ENCODE assay signal across 9 cellular contexts in the genomic region with DNA sequence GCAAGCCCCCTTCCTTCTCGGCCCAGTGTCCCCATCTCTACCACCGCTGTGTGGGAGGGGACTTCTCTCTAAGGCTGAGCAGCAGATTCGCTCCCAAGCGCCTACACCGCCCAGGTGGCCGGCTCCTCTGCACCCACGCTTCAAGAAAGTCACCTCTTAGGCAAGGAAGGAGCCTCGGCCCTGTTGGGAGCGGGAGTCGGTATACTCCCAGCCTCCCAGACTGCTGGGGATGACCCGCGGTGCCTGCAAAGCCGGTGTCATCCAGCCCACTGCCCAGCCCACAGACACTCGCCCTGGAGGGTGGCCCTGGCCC. TPM values are rescaled to one million over a fixed set of nuclear protein-coding genes. Genes with fewer than 3 reads are reported as not detected.
DNase-seq lines count a peak whose midpoint lies in the region; ATAC-seq and TF ChIP-seq lines count a peak whose summit lies in the region.
"Had no signal": no experiment of that assay in that cellular context is flagged by ENCODE, and none has a peak within 500 bp of the region (broad histone marks: within the 10 kb centered on the region; RNA-seq: fewer than 3 reads in every experiment).

No MANE protein-coding gene starts in this region.

- H3K36me3 Mint-ChIP-seq in activated T-cell treated with anti-CD3 and anti-CD28 coated beads, Interleukin-2, amount 50 U/mL, for 72 hours (ENCODE audit: insufficient read depth in 2 of 2): no peaks in the 10 kb centered on the region
- H3K36me3 Mint-ChIP-seq in memory B cell: no peaks in the 10 kb centered on the region

- H3K4me1 Mint-ChIP-seq in activated T-cell treated with anti-CD3 and anti-CD28 coated beads, Interleukin-2, amount 50 U/mL, for 72 hours (ENCODE audit: low read depth): peaks cover 8% of the 10 kb centered on the region
- peaks cover 4% of the 10 kb centered on the region for H3K4me1 Mint-ChIP-seq in memory B cell

- in situ Hi-C loops in astrocyte of the spinal cord (cut with HindIII; ENCODE audit: low sequenced_read_pairs): no loop called here

- H3K9me3 Mint-ChIP-seq in activated T-cell treated with anti-CD3 and anti-CD28 coated beads, Interleukin-2, amount 50 U/mL, for 72 hours: no peaks in the 10 kb centered on the region
- H3K9me3 Mint-ChIP-seq in memory B cell: peaks cover under 1% of the 10 kb centered on the region

- H3K27me3 ChIP-seq in tibial nerve: peaks cover 0 to 31% of the 10 kb centered on the region in 2 donors

- H3K36me3 ChIP-seq in tibial nerve: no peaks in the 10 kb centered on the region

- peaks cover 5% of the 10 kb centered on the region for H3K27me3 Mint-ChIP-seq in activated T-cell treated with anti-CD3 and anti-CD28 coated beads, Interleukin-2, amount 50 U/mL, for 72 hours (ENCODE audit: low read depth)
- H3K27me3 Mint-ChIP-seq in memory B cell: peaks cover 12% of the 10 kb centered on the region

- H3K9me3 ChIP-seq in tibial nerve: no peaks in the 10 kb centered on the region

- no peak overlapping the region for H3K27ac Mint-ChIP-seq in activated T-cell treated with anti-CD3 and anti-CD28 coated beads, Interleukin-2, amount 50 U/mL, for 72 hours
- no peak overlapping the region for H3K27ac Mint-ChIP-seq in memory B cell

- WGBS in tibial nerve, 2 donors: 32 to 34% methylated on average over 13 to 14 of the region's 14 CpGs

- H3K4me3 ChIP-seq in astrocyte of the spinal cord (ENCODE audit: low read depth, low read length): peak overlapping the region; percentile 35
- H3K4me3 ChIP-seq in tibial nerve: peak overlapping the region in 3 of 4 donors; percentile 27 to 55 (median 43)

- no peak for TF ChIP-seq POLR2A in tibial nerve (IDR thresholded peaks at IDR 0.05)

- peaks cover 0 to 13% (median 9%) of the 10 kb centered on the region in 4 donors for H3K4me1 ChIP-seq in tibial nerve

- ATAC-seq in activated T-cell treated with anti-CD3 and anti-CD28 coated beads, Interleukin-2, amount 50 U/mL, for 72 hours (replicated peaks in 1 of 2): peak in 1 of 2 donors; percentile 18
- ATAC-seq in memory B cell (ENCODE audit: low read depth) (no peak), GM21360 (IDR thresholded peaks at IDR 0.05; ENCODE audit: unreplicated experiment) (no peak), GM19463 (IDR thresholded peaks at IDR 0.05; ENCODE audit: unreplicated experiment) (no peak)

- DNase-seq in activated T-cell treated with anti-CD3 and anti-CD28 coated beads, Interleukin-2, amount 50 U/mL, for 72 hours: no peak
- DNase-seq in activated T-cell treated with anti-CD3 and anti-CD28 coated beads, Interleukin-2, amount 50 U/mL, for 1 hour: no peak
- no peak for DNase-seq in astrocyte of the spinal cord (ENCODE audit: low read depth, low spot score)
- DNase-seq in memory B cell (ENCODE audit: low spot score in 2 of 2): no peak
- no peak for DNase-seq in tibial nerve (ENCODE audit: low spot score in 2 of 2)
- DNase-seq in foreskin melanocyte: no peak

- no peak for TF ChIP-seq EP300 in tibial nerve (IDR thresholded peaks at IDR 0.05)

- peak overlapping the region; percentile 49 to 72 for H3K4me3 Mint-ChIP-seq in activated T-cell treated with anti-CD3 and anti-CD28 coated beads, Interleukin-2, amount 50 U/mL, for 72 hours
- peak overlapping the region; percentile 19 for H3K4me3 Mint-ChIP-seq in memory B cell

- TF ChIP-seq CTCF in astrocyte of the spinal cord (IDR thresholded peaks at IDR 0.05; ENCODE audit: low read depth, low read length): no peak
- TF ChIP-seq CTCF in tibial nerve (IDR thresholded peaks at IDR 0.05): no peak

- H3K27ac ChIP-seq in tibial nerve: no peak overlapping the region
- H3K27ac ChIP-seq: epithelial cell of prostate had no signal

RNA-seq across cellular contexts. Expression of gene CHRNB4, which starts 0.5 kb away (rescaled TPM):
- total RNA-seq in activated T-cell treated with anti-CD3 and anti-CD28 coated beads, Interleukin-2, amount 50 U/mL, for 72 hours: not detected
- total RNA-seq in tibial nerve: not detected

RNA-seq across cellular contexts. Expression of gene CHRNA3, which starts 19.7 kb away (rescaled TPM):
- not detected for total RNA-seq in activated T-cell treated with anti-CD3 and anti-CD28 coated beads, Interleukin-2, amount 50 U/mL, for 72 hours
- not detected for total RNA-seq in tibial nerve
